Comparison of ENCODE assay signal across 10 cellular contexts in the genomic region with DNA sequence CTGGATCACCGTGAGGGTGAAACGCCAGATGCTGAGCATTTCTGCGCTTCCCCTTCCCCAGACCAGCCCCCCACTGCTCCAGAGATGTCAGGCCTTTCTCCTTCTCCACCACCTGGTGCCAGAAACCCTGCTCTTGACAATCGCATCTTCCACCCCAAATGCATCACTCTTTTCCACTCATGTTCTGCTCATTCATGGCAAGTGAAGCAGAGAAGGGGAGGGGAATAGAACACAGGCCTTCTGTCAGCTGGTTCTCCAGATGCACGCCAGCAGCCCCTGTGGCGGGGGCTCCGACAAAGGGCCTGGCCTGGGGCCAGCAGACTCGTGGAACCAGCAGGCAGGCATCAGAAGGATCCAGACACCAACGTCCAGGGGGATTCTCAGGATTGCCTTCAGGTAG.
DNase-seq lines count a peak whose midpoint lies in the region; TF ChIP-seq lines count a peak whose summit lies in the region.
"Had no signal": no experiment of that assay in that cellular context is flagged by ENCODE, and none has a peak within 500 bp of the region (broad histone marks: within the 10 kb centered on the region; RNA-seq: fewer than 3 reads in every experiment).

No MANE protein-coding gene starts in this region.

- H3K27me3 ChIP-seq in esophagus squamous epithelium: no peaks in the 10 kb centered on the region
- H3K27me3 ChIP-seq in stomach: no peaks in the 10 kb centered on the region

- H3K27ac ChIP-seq in esophagus squamous epithelium: peak overlapping the region in 3 of 4 donors; percentile 32 to 61 (median 57)
- H3K27ac ChIP-seq in stomach: peak overlapping the region in 4 of 5 donors; percentile 2 to 67 (median 22)

- H3K9me3 ChIP-seq in esophagus squamous epithelium: no peaks in the 10 kb centered on the region
- H3K9me3 ChIP-seq in stomach: no peaks in the 10 kb centered on the region

- WGBS in esophagus squamous epithelium, 2 donors: 51 to 55% methylated on average over 4 to 5 of the region's 9 CpGs
- 56 to 79% (median 67%) methylated on average over 9 of the region's 9 CpGs for WGBS in stomach, 5 donors

- intact Hi-C loops in esophagus squamous epithelium (cut with DNase I) (no loop called here), stomach (cut with DNase I; ENCODE audit: low total_unique reads) (no loop called here)

- DNase-seq in T-helper 2 cell treated with Interferon-gamma antibody and Interleukin-4, amounts not matched to agents 5 μg/mL and 100 μg/mL, for 36 hours (ENCODE audit: low spot score): no peak
- DNase-seq in T-helper 2 cell (no peak), NCI-H446 treated with DMSO at 0.1 percent for 48 hours (lab: John Stamatoyannopoulos, UW) (peak; percentile 42), esophagus squamous epithelium (lab: John Stamatoyannopoulos, UW) (no peak), stomach (no peak), occipital lobe (lab: John Stamatoyannopoulos, UW) (no peak), cerebellum (ENCODE audit: low spot score) (no peak)
- no peak for DNase-seq in activated CD4-positive, alpha-beta T cell treated with anti-CD3 and anti-CD28 coated beads, Interleukin-2, amount 50 U/mL, for 4 hours
- DNase-seq: activated effector memory CD4-positive, alpha-beta T cell treated with anti-CD3 and anti-CD28 coated beads, Interleukin-2, amount 50 U/mL, for 16 hours; stimulated activated CD4-positive, alpha-beta T cell treated with anti-CD3 and anti-CD28 coated beads, Interleukin-2, amount 100 ng/mL, for 48 hours had no signal

- H3K36me3 ChIP-seq in esophagus squamous epithelium (peaks cover 0 to 11% (median 0%) of the 10 kb centered on the region in 3 donors), stomach (no peaks in the 10 kb centered on the region)

- H3K4me1 ChIP-seq in esophagus squamous epithelium (peaks cover 13 to 46% (median 16%) of the 10 kb centered on the region in 3 donors), stomach (peaks cover 0 to 27% (median 13%) of the 10 kb centered on the region in 4 donors)

- H3K4me3 Mint-ChIP-seq in T-helper 2 cell treated with Interferon-gamma antibody and Interleukin-4, amounts not matched to agents 5 μg/mL and 100 μg/mL, for 36 hours: peak overlapping the region; percentile 53

- no peak for TF ChIP-seq CTCF in esophagus squamous epithelium (IDR thresholded peaks at IDR 0.05)
- no peak for TF ChIP-seq CTCF in stomach (IDR thresholded peaks at IDR 0.05)

- peaks cover 22% of the 10 kb centered on the region for H3K4me1 Mint-ChIP-seq in T-helper 2 cell treated with Interferon-gamma antibody and Interleukin-4, amounts not matched to agents 5 μg/mL and 100 μg/mL, for 36 hours (ENCODE audit: low read depth)

- H3K36me3 Mint-ChIP-seq in T-helper 2 cell treated with Interferon-gamma antibody and Interleukin-4, amounts not matched to agents 5 μg/mL and 100 μg/mL, for 36 hours (ENCODE audit: low read depth): peaks cover 2% of the 10 kb centered on the region

- H3K27ac Mint-ChIP-seq in T-helper 2 cell treated with Interferon-gamma antibody and Interleukin-4, amounts not matched to agents 5 μg/mL and 100 μg/mL, for 36 hours: no peak overlapping the region

- no peak for TF ChIP-seq EP300 in stomach (IDR thresholded peaks at IDR 0.05)

- TF ChIP-seq POLR2A in esophagus squamous epithelium (IDR thresholded peaks at IDR 0.05) (no peak), stomach (IDR thresholded peaks at IDR 0.05) (no peak)

- no peaks in the 10 kb centered on the region for H3K27me3 Mint-ChIP-seq in T-helper 2 cell treated with Interferon-gamma antibody and Interleukin-4, amounts not matched to agents 5 μg/mL and 100 μg/mL, for 36 hours (ENCODE audit: low read depth)

- H3K9me3 Mint-ChIP-seq in T-helper 2 cell treated with Interferon-gamma antibody and Interleukin-4, amounts not matched to agents 5 μg/mL and 100 μg/mL, for 36 hours: peaks cover 10% of the 10 kb centered on the region

- no peak overlapping the region for H3K4me3 ChIP-seq in esophagus squamous epithelium
- no peak overlapping the region for H3K4me3 ChIP-seq in stomach
